Comparison of ENCODE assay signal across 1 cellular context in the genomic region with DNA sequence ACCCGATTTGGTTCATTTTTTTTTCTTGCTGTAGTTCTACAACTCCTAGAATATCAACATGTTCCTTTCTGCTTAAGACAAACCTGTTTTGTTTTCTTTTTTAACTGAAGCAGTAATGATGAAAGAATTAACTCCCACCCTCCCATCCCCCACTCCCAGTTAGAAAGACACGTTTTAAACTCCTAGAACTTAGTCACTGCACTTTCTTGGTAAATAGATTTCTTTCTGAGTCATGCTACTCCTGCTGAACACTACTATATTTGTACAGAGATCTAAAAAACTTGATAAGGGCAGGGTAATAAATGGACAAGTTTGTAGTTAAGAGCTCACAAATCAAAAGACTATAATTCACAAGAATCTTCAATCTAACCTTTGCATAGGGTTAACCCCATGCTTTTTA.
TF ChIP-seq lines count a peak whose summit lies in the region.

No MANE protein-coding gene starts in this region.

TF ChIP-seq in H1, 55 proteins besides CTCF, POLR2A, EP300 and RAD21 (continued from another document):
- TF ChIP-seq, protein P1, sequence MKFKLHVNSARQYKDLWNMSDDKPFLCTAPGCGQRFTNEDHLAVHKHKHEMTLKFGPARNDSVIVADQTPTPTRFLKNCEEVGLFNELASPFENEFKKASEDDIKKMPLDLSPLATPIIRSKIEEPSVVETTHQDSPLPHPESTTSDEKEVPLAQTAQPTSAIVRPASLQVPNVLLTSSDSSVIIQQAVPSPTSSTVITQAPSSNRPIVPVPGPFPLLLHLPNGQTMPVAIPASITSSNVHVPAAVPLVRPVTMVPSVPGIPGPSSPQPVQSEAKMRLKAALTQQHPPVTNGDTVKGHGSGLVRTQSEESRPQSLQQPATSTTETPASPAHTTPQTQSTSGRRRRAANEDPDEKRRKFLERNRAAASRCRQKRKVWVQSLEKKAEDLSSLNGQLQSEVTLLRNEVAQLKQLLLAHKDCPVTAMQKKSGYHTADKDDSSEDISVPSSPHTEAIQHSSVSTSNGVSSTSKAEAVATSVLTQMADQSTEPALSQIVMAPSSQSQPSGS (IDR thresholded peaks at IDR 0.05; ENCODE audit: low read length) = no peak
- no peak for TF ChIP-seq CREB1 (IDR thresholded peaks at IDR 0.05)
TF ChIP-seq in H1: peak in this region for 0.
